11 cellular contexts compared by ENCODE assay signal in genomic region chr14:22852599-22852939, GRCh38. TPM values are rescaled to one million over a fixed set of nuclear protein-coding genes. Genes with fewer than 3 reads are reported as not detected.
DNase-seq lines count a peak whose midpoint lies in the region; ATAC-seq, FAIRE-seq and TF ChIP-seq lines count a peak whose summit lies in the region.
"Had no signal": no experiment of that assay in that cellular context is flagged by ENCODE, and none has a peak within 500 bp of the region (broad histone marks: within the 10 kb centered on the region; RNA-seq: fewer than 3 reads in every experiment).

No MANE protein-coding gene starts in this region.

- peaks cover 26% of the 10 kb centered on the region for H3K4me1 Mint-ChIP-seq in T-helper 1 cell treated with Interleukin-12 subunit alpha and Interleukin-12 subunit beta and Interleukin-4 antibody, amounts not matched to agents 30 μg/mL and 1 μg/mL, for 36 hours (ENCODE audit: low read depth)
- H3K4me1 Mint-ChIP-seq in mesothelial cell of epicardium, result peaks cover 33% of the 10 kb centered on the region

- H3K27me3 Mint-ChIP-seq in T-helper 1 cell treated with Interleukin-12 subunit alpha and Interleukin-12 subunit beta and Interleukin-4 antibody, amounts not matched to agents 30 μg/mL and 1 μg/mL, for 36 hours (ENCODE audit: low read depth), result peaks cover 19% of the 10 kb centered on the region
- H3K27me3 Mint-ChIP-seq in mesothelial cell of epicardium (ENCODE audit: low read depth), result no peaks in the 10 kb centered on the region

- RAD21 ChIA-PET in GM12878 (lab: Charles Lee; ENCODE audit: unreplicated experiment), result interaction anchor here (0.7 to 9.4 kb wide), 33 partner anchors 9 to 462 kb away, joined by 3 to 130 read pairs (median 6); partner anchors contain the start of genes DAD1, LRP10, MRPL52 and OXA1L

- TF ChIP-seq EP300 in GM12878 (IDR thresholded peaks at IDR 0.05; ENCODE audit: borderline replicate concordance in 1 of 2, control insufficient read depth in 1 of 2, low read depth in 2 of 2, low read length in 2 of 2) (no peak), transverse colon (IDR thresholded peaks at IDR 0.05; ENCODE audit: low read depth) (no peak)

- H3K4me2 ChIP-seq in GM12878 (ENCODE audit: control insufficient read depth, insufficient read depth), result peak overlapping the region; percentile 100

- no peaks in the 10 kb centered on the region for H3K79me2 ChIP-seq in GM12878 (ENCODE audit: control insufficient read depth, insufficient read depth, low read length)

- DNase-seq in T-helper 1 cell (no peak), GM12878 (ENCODE audit: low read depth, low spot score) (no peak), mesothelial cell of epicardium (ENCODE audit: low spot score in 2 of 2, unreplicated experiment in 2 of 2) (no peak), transverse colon (no peak), NCI-H2227 (lab: John Stamatoyannopoulos, UW; ENCODE audit: unreplicated experiment) (no peak)
- DNase-seq: 8988T had no signal

- BruUV-seq in GM12878 (replicated peaks; lab: Mats Ljungman, UMichigan), result no TSS peak

- no peaks in the 10 kb centered on the region for H3K27me3 ChIP-seq in GM12878 (replicated peaks in 1 of 2; ENCODE audit: control insufficient read depth in 2 of 2, insufficient read depth in 2 of 2, low read length in 1 of 2)
- no peaks in the 10 kb centered on the region for H3K27me3 ChIP-seq in transverse colon

- no peak for FAIRE-seq in GM12878 (lab: Jason Lieb, UNC)

- ATAC-seq in GM12878 (no peak), GM19467 (IDR thresholded peaks at IDR 0.05; ENCODE audit: unreplicated experiment) (no peak), GM18909 (IDR thresholded peaks at IDR 0.05; ENCODE audit: poor library complexity, unreplicated experiment) (no peak)

- TF ChIP-seq POLR2A in GM12878 (IDR thresholded peaks at IDR 0.05; ENCODE audit: low read depth, low read length), result no peak
- TF ChIP-seq POLR2A in transverse colon (IDR thresholded peaks at IDR 0.05), result no peak

- H3K36me3 Mint-ChIP-seq in T-helper 1 cell treated with Interleukin-12 subunit alpha and Interleukin-12 subunit beta and Interleukin-4 antibody, amounts not matched to agents 30 μg/mL and 1 μg/mL, for 36 hours (ENCODE audit: low read depth), result peaks cover 3% of the 10 kb centered on the region
- H3K36me3 Mint-ChIP-seq in mesothelial cell of epicardium, result no peaks in the 10 kb centered on the region

- in situ Hi-C loops in GM12878 (cut with MboI) (loop anchor here (10.0 kb wide), 1 partner anchor 468 kb away; no protein-coding TSS in a partner anchor), transverse colon (cut with MboI; ENCODE audit: low pct_ligation_motif_present in 1 of 4, low pct_unique_long_range_greater_than_20kb in 1 of 4, low sequenced_read_pairs in 3 of 4) (loop anchor here in 2 of 4 donors (25.0 kb wide), 1 partner anchor 290 kb away; no protein-coding TSS in a partner anchor)

- H3K9me3 ChIP-seq in GM12878 (replicated peaks; ENCODE audit: control insufficient read depth, insufficient read depth, low read length) (peaks cover 2% of the 10 kb centered on the region; the same call in 1 of the 3 replicates), transverse colon (no peaks in the 10 kb centered on the region)
- H3K9me3 ChIP-seq: neutrophil had no signal

- SMC1A ChIA-PET in GM12878 (lab: Charles Lee; ENCODE audit: uncharacterized antibody, unreplicated experiment), result interaction anchor here (0.6 to 7.3 kb wide), 37 partner anchors 11 to 462 kb away, joined by 3 to 104 read pairs (median 5); partner anchors contain the start of genes DAD1, LRP10, MRPL52 and OXA1L

- H3K9ac ChIP-seq in GM12878 (ENCODE audit: control insufficient read depth, insufficient read depth, low read length), result peak overlapping the region; percentile 90; the same call in 1 of the 2 replicates

- TF ChIP-seq CTCF in GM12878 (IDR thresholded peaks at IDR 0.05 in 2 of 3, conservative IDR thresholded peaks at IDR 0.05 in 1 of 3; ENCODE audit: control insufficient read depth in 2 of 3, extremely low read depth in 1 of 3, insufficient read depth in 1 of 3, low read depth in 3 of 3, low read length in 3 of 3) (no peak), mesothelial cell of epicardium (IDR thresholded peaks at IDR 0.05; ENCODE audit: unreplicated experiment) (no peak), transverse colon (IDR thresholded peaks at IDR 0.05) (no peak)

- H3K36me3 ChIP-seq in GM12878 (ENCODE audit: control insufficient read depth in 2 of 2, insufficient read depth in 2 of 2, low read length in 1 of 2) (no peaks in the 10 kb centered on the region), transverse colon (no peaks in the 10 kb centered on the region)
- H3K36me3 ChIP-seq: neutrophil had no signal

- no peak for TF ChIP-seq RAD21 in GM12878 (IDR thresholded peaks at IDR 0.05; ENCODE audit: insufficient read depth, low read depth, low read length)

- peak overlapping the region; percentile 38 for H3K27ac Mint-ChIP-seq in T-helper 1 cell treated with Interleukin-12 subunit alpha and Interleukin-12 subunit beta and Interleukin-4 antibody, amounts not matched to agents 30 μg/mL and 1 μg/mL, for 36 hours
- H3K27ac Mint-ChIP-seq in mesothelial cell of epicardium, result peak overlapping the region; percentile 80

- H3K4me3 ChIP-seq in GM12878 (no peak overlapping the region), transverse colon (no peak overlapping the region)

- no peaks in the 10 kb centered on the region for H4K20me1 ChIP-seq in GM12878 (ENCODE audit: control insufficient read depth, insufficient read depth)

- peak overlapping the region; percentile 99 for H2AFZ ChIP-seq in GM12878 (ENCODE audit: control insufficient read depth, low read depth, low read length)

- peak overlapping the region; percentile 76 for H3K4me3 Mint-ChIP-seq in T-helper 1 cell treated with Interleukin-12 subunit alpha and Interleukin-12 subunit beta and Interleukin-4 antibody, amounts not matched to agents 30 μg/mL and 1 μg/mL, for 36 hours
- H3K4me3 Mint-ChIP-seq in mesothelial cell of epicardium, result no peak overlapping the region

- H3K27ac ChIP-seq in GM12878 (ENCODE audit: control insufficient read depth, insufficient read depth) (peak overlapping the region; percentile 89), transverse colon (peak overlapping the region; percentile 73 to 83 (median 76))

- intact Hi-C loops in GM12878 (cut with micrococcal nuclease; ENCODE audit: unreplicated experiment) (loop anchor here (2.0 to 5.0 kb wide), 3 partner anchors 48 to 466 kb away; no protein-coding TSS in a partner anchor), transverse colon (cut with DNase I; ENCODE audit: low total_unique reads) (loop anchor here (2.0 to 10.0 kb wide), 2 partner anchors 16 to 298 kb away; partner anchors contain the start of gene MMP14)

- POLR2A ChIA-PET in GM12878 (lab: Charles Lee), result interaction anchor here (0.9 to 2.2 kb wide), 5 partner anchors 19 to 281 kb away, joined by 3 to 11 read pairs (median 6); partner anchors contain the start of gene LRP10

- H3K4me1 ChIP-seq in GM12878 (ENCODE audit: control insufficient read depth, insufficient read depth, low read length) (peaks cover 18% of the 10 kb centered on the region), transverse colon (peaks cover 28 to 56% (median 42%) of the 10 kb centered on the region in 4 donors)

- no peaks in the 10 kb centered on the region for H3K9me3 Mint-ChIP-seq in T-helper 1 cell treated with Interleukin-12 subunit alpha and Interleukin-12 subunit beta and Interleukin-4 antibody, amounts not matched to agents 30 μg/mL and 1 μg/mL, for 36 hours
- no peaks in the 10 kb centered on the region for H3K9me3 Mint-ChIP-seq in mesothelial cell of epicardium

- 74% methylated on average over 2 of the region's 2 CpGs for WGBS in GM12878 (ENCODE audit: insufficient coverage, insufficient replicate concordance, low lambda C conversion rate, missing lambda C conversion rate)
- WGBS in transverse colon (ENCODE audit: low coverage in 1 of 2), 2 donors, result 45 to 56% methylated on average over 1 to 2 of the region's 2 CpGs

- CTCF ChIA-PET in GM12878 (lab: Yijun Ruan, JAX), result interaction anchor here (0.6 to 10.0 kb wide), 52 partner anchors 12 to 466 kb away, joined by 3 to 324 read pairs (median 6); partner anchors contain the start of genes ABHD4, DAD1, LRP10 and MRPL52

RNA-seq across cellular contexts. Expression of gene MMP14, which starts 16.2 kb away (rescaled TPM):
- total RNA-seq in GM12878 (2013; cell fraction: nucleolus; rRNA removed), result 3.2 and 5.0 TPM in 2 replicates
- total RNA-seq in GM12878 (2014; rRNA removed) (0.38 and 0.85 TPM in 2 replicates), GM12878 (2014; rRNA removed; fragmentation: Illumina TruSeq; extraction: Trizol) (0.28 and 0.31 TPM in 2 replicates), GM12878 (2021) (1.1 and 1.8 TPM in 2 replicates), mesothelial cell of epicardium (302 to 306 TPM (median 304 TPM) in 3 replicates), transverse colon (10 to 100 TPM; 59.5 to 91.6 (median 73.1) TPM)
- polyA plus RNA-seq in GM12878 (2011; ENCODE audit: low read depth), result 1.2 TPM
- polyA plus RNA-seq in GM12878 (2011; rRNA removed) (0.65 and 0.91 TPM in 2 replicates), GM12878 (2014; fragmentation: Illumina TruSeq; extraction: Trizol) (0.27 and 0.56 TPM in 2 replicates), GM12878 (2014; fragmentation: Nextera tagmentation; extraction: Ambion mirVana) (not detected), GM12878 (2014; rRNA removed) (1.8 and 1.9 TPM in 2 replicates), GM12878 (2016; fragmentation: Nextera tagmentation; extraction: Ambion mirVana) (under 1 TPM; 0.32 to 0.42 TPM)
- polyA plus RNA-seq in GM12878 (2011; cell fraction: cytosol; rRNA removed), result 1.8 and 2.0 TPM in 2 replicates
- polyA plus RNA-seq in GM12878 (2011; cell fraction: nucleus; rRNA removed), result 7.5 and 8.2 TPM in 2 replicates
- 0.46 and 0.59 TPM in 2 replicates for polyA plus RNA-seq in GM12878 (2012)
- 0.15 and 0.26 TPM in 2 replicates for polyA minus RNA-seq in GM12878 (2011; rRNA and poly(A)+ RNA removed)
- not detected in 2 replicates for polyA minus RNA-seq in GM12878 (2011; cell fraction: cytosol; rRNA and poly(A)+ RNA removed)
- polyA minus RNA-seq in GM12878 (2011; cell fraction: nucleus; rRNA and poly(A)+ RNA removed), result 0.57 and 1.1 TPM in 2 replicates

RNA-seq across cellular contexts. Expression of gene LRP10, which starts 19.0 kb away (rescaled TPM):
- 43.0 and 46.7 TPM in 2 replicates for total RNA-seq in GM12878 (2013; cell fraction: nucleolus; rRNA removed)
- 16.7 and 17.8 TPM in 2 replicates for total RNA-seq in GM12878 (2014; rRNA removed)
- total RNA-seq in GM12878 (2014; rRNA removed; fragmentation: Illumina TruSeq; extraction: Trizol), result 10.5 and 13.5 TPM in 2 replicates
- 51.5 and 56.9 TPM in 2 replicates for total RNA-seq in GM12878 (2021)
- polyA plus RNA-seq in GM12878 (2011; ENCODE audit: low read depth), result 23.9 TPM
- 7.9 and 20.4 TPM in 2 replicates for polyA plus RNA-seq in GM12878 (2011; rRNA removed)
- polyA plus RNA-seq in GM12878 (2011; cell fraction: cytosol; rRNA removed), result 30.1 and 31.1 TPM in 2 replicates
- 57.3 and 57.9 TPM in 2 replicates for polyA plus RNA-seq in GM12878 (2011; cell fraction: nucleus; rRNA removed)
- 47.1 and 60.2 TPM in 2 replicates for polyA plus RNA-seq in GM12878 (2012)
- polyA plus RNA-seq in GM12878 (2014; fragmentation: Illumina TruSeq; extraction: Trizol), result 8.3 and 24.5 TPM in 2 replicates
- 1 to 10 TPM; 3.0 TPM for polyA plus RNA-seq in GM12878 (2014; fragmentation: Nextera tagmentation; extraction: Ambion mirVana)
- 21.4 and 23.0 TPM in 2 replicates for polyA plus RNA-seq in GM12878 (2014; rRNA removed)
- polyA plus RNA-seq in GM12878 (2016; fragmentation: Nextera tagmentation; extraction: Ambion mirVana), result 10 to 100 TPM; 43.8 to 53.7 TPM
- polyA minus RNA-seq in GM12878 (2011; rRNA and poly(A)+ RNA removed), result 43.4 and 68.8 TPM in 2 replicates
- 30.1 and 34.1 TPM in 2 replicates for polyA minus RNA-seq in GM12878 (2011; cell fraction: cytosol; rRNA and poly(A)+ RNA removed)
- 24.3 and 36.3 TPM in 2 replicates for polyA minus RNA-seq in GM12878 (2011; cell fraction: nucleus; rRNA and poly(A)+ RNA removed)
- 38.6 to 40.4 TPM (median 39.8 TPM) in 3 replicates for total RNA-seq in mesothelial cell of epicardium
- total RNA-seq in transverse colon, result 100 to 1,000 TPM in 3 of 4 donors, 10 to 100 TPM in 1; 88.8 to 232 (median 180) TPM

RNA-seq across cellular contexts. Expression of gene MRPL52, which starts 22.9 kb away (rescaled TPM):
- total RNA-seq in GM12878 (2013; cell fraction: nucleolus; rRNA removed), result 21.8 and 22.3 TPM in 2 replicates
- 102 and 143 TPM in 2 replicates for total RNA-seq in GM12878 (2014; rRNA removed)
- total RNA-seq in GM12878 (2014; rRNA removed; fragmentation: Illumina TruSeq; extraction: Trizol), result 110 and 135 TPM in 2 replicates
- total RNA-seq in GM12878 (2021), result 193 and 208 TPM in 2 replicates
- 136 TPM for polyA plus RNA-seq in GM12878 (2011; ENCODE audit: low read depth)
- 62.7 and 86.1 TPM in 2 replicates for polyA plus RNA-seq in GM12878 (2011; rRNA removed)
- 51.4 and 58.7 TPM in 2 replicates for polyA plus RNA-seq in GM12878 (2011; cell fraction: cytosol; rRNA removed)
- polyA plus RNA-seq in GM12878 (2011; cell fraction: nucleus; rRNA removed), result 32.4 and 47.1 TPM in 2 replicates
- 113 and 144 TPM in 2 replicates for polyA plus RNA-seq in GM12878 (2012)
- 43.2 and 67.3 TPM in 2 replicates for polyA plus RNA-seq in GM12878 (2014; fragmentation: Illumina TruSeq; extraction: Trizol)
- 100 to 1,000 TPM in 1 of 2 experiments, 10 to 100 TPM in 1; 51.7 to 142 TPM for polyA plus RNA-seq in GM12878 (2014; fragmentation: Nextera tagmentation; extraction: Ambion mirVana)
- 172 and 212 TPM in 2 replicates for polyA plus RNA-seq in GM12878 (2014; rRNA removed)
- 100 to 1,000 TPM; 530 to 541 TPM for polyA plus RNA-seq in GM12878 (2016; fragmentation: Nextera tagmentation; extraction: Ambion mirVana)
- polyA minus RNA-seq in GM12878 (2011; rRNA and poly(A)+ RNA removed), result 9.3 and 15.1 TPM in 2 replicates
- 12.3 and 22.1 TPM in 2 replicates for polyA minus RNA-seq in GM12878 (2011; cell fraction: cytosol; rRNA and poly(A)+ RNA removed)
- polyA minus RNA-seq in GM12878 (2011; cell fraction: nucleus; rRNA and poly(A)+ RNA removed), result 7.9 and 18.8 TPM in 2 replicates
- 67.4 to 77.0 TPM (median 74.4 TPM) in 3 replicates for total RNA-seq in mesothelial cell of epicardium
- 10 to 100 TPM in 2 of 4 donors, 1 to 10 TPM in 1, not detected in 1; 7.5 to 44.3 (median 23.8) TPM for total RNA-seq in transverse colon

RNA-seq across cellular contexts. Expression of gene REM2, which starts 30.5 kb away (rescaled TPM):
- 3.3 and 4.7 TPM in 2 replicates for total RNA-seq in GM12878 (2013; cell fraction: nucleolus; rRNA removed)
- total RNA-seq in GM12878 (2014; rRNA removed) (0.87 and 1.2 TPM in 2 replicates), GM12878 (2014; rRNA removed; fragmentation: Illumina TruSeq; extraction: Trizol) (0.27 and 0.37 TPM in 2 replicates), GM12878 (2021) (0.66 and 0.69 TPM in 2 replicates), mesothelial cell of epicardium (2.6 to 3.0 TPM (median 3.0 TPM) in 3 replicates), transverse colon (1 to 10 TPM in 2 of 4 donors, under 1 TPM in 1, not detected in 1; 0.27 to 5.2 (median 2.1) TPM)
- polyA plus RNA-seq in GM12878 (2011; ENCODE audit: low read depth), result 0.84 TPM
- polyA plus RNA-seq in GM12878 (2011; rRNA removed) (0.69 and 1.1 TPM in 2 replicates), GM12878 (2014; fragmentation: Illumina TruSeq; extraction: Trizol) (0.17 and 0.66 TPM in 2 replicates), GM12878 (2014; fragmentation: Nextera tagmentation; extraction: Ambion mirVana) (1 to 10 TPM in 1 of 2 experiments, under 1 TPM in 1; 0.68 to 1.3 TPM), GM12878 (2014; rRNA removed) (1.3 and 1.5 TPM in 2 replicates), GM12878 (2016; fragmentation: Nextera tagmentation; extraction: Ambion mirVana) (1 to 10 TPM in 1 of 2 experiments, under 1 TPM in 1; 0.97 to 1.5 TPM)
- 0.59 and 0.61 TPM in 2 replicates for polyA plus RNA-seq in GM12878 (2011; cell fraction: cytosol; rRNA removed)
- 1.9 and 2.3 TPM in 2 replicates for polyA plus RNA-seq in GM12878 (2011; cell fraction: nucleus; rRNA removed)
- 0.94 and 1.6 TPM in 2 replicates for polyA plus RNA-seq in GM12878 (2012)
- polyA minus RNA-seq in GM12878 (2011; rRNA and poly(A)+ RNA removed), result 0.88 and 1.6 TPM in 2 replicates
- 0.94 TPM in 2 replicates for polyA minus RNA-seq in GM12878 (2011; cell fraction: cytosol; rRNA and poly(A)+ RNA removed)
- 2.4 and 2.8 TPM in 2 replicates for polyA minus RNA-seq in GM12878 (2011; cell fraction: nucleus; rRNA and poly(A)+ RNA removed)
- total RNA-seq: HT1080 had no signal

RNA-seq across cellular contexts. Expression of gene SLC7A7, which starts 37.3 kb away (rescaled TPM):
- 64.8 and 70.2 TPM in 2 replicates for total RNA-seq in GM12878 (2013; cell fraction: nucleolus; rRNA removed)
- total RNA-seq in GM12878 (2014; rRNA removed) (55.6 and 58.5 TPM in 2 replicates), GM12878 (2014; rRNA removed; fragmentation: Illumina TruSeq; extraction: Trizol) (38.5 and 39.7 TPM in 2 replicates), GM12878 (2021) (44.7 and 50.8 TPM in 2 replicates), mesothelial cell of epicardium (8.3 to 9.8 TPM (median 8.9 TPM) in 3 replicates), transverse colon (10 to 100 TPM in 3 of 4 donors, under 1 TPM in 1; 1.00 to 67.0 (median 33.6) TPM)
- polyA plus RNA-seq in GM12878 (2011; ENCODE audit: low read depth), result 31.6 TPM
- polyA plus RNA-seq in GM12878 (2011; rRNA removed) (58.6 and 79.2 TPM in 2 replicates), GM12878 (2014; fragmentation: Illumina TruSeq; extraction: Trizol) (64.3 and 65.1 TPM in 2 replicates), GM12878 (2014; fragmentation: Nextera tagmentation; extraction: Ambion mirVana) (10 to 100 TPM; 48.1 to 72.7 TPM), GM12878 (2014; rRNA removed) (53.5 and 60.2 TPM in 2 replicates), GM12878 (2016; fragmentation: Nextera tagmentation; extraction: Ambion mirVana) (10 to 100 TPM; 27.8 to 31.1 TPM)
- 81.8 and 100 TPM in 2 replicates for polyA plus RNA-seq in GM12878 (2011; cell fraction: cytosol; rRNA removed)
- 56.1 and 60.0 TPM in 2 replicates for polyA plus RNA-seq in GM12878 (2011; cell fraction: nucleus; rRNA removed)
- 29.4 and 38.4 TPM in 2 replicates for polyA plus RNA-seq in GM12878 (2012)
- polyA minus RNA-seq in GM12878 (2011; rRNA and poly(A)+ RNA removed), result 85.9 and 88.4 TPM in 2 replicates
- 18.2 and 18.3 TPM in 2 replicates for polyA minus RNA-seq in GM12878 (2011; cell fraction: cytosol; rRNA and poly(A)+ RNA removed)
- polyA minus RNA-seq in GM12878 (2011; cell fraction: nucleus; rRNA and poly(A)+ RNA removed), result 15.2 and 20.2 TPM in 2 replicates

Comparison
In these comparisons a context has a peak if more than half of its experiments do, and no peak if none do; other contexts are left out.
1. RNA of gene MMP14, which starts 16.2 kb away (total RNA-seq): 302 to 306 TPM in mesothelial cell of epicardium and 59.5 to 91.6 TPM in transverse colon; 0.28 to 5.0 TPM in GM12878; every median in the first group is over 10 times any median in the second.